In genomic region chr15:60804986-60805949, GRCh38 we compare ENCODE assay signal across 1 cellular context.
TF ChIP-seq lines count a peak whose summit lies in the region.

No MANE protein-coding gene starts in this region.

TF ChIP-seq in IMR-90, 13 proteins besides CTCF, POLR2A, EP300 and RAD21:
- TF ChIP-seq RFX5 (IDR thresholded peaks at IDR 0.05; ENCODE audit: low read depth, low read length): no peak
- TF ChIP-seq NFE2L2 (IDR thresholded peaks at IDR 0.05; ENCODE audit: low read depth, low read length): 0 out of 2 replicates have a peak, but pooled peaks have one; percentile 10
- TF ChIP-seq CEBPB (IDR thresholded peaks at IDR 0.05; ENCODE audit: low read depth, low read length): no peak
- TF ChIP-seq ELK1 (IDR thresholded peaks at IDR 0.05; ENCODE audit: borderline replicate concordance, low read depth, low read length): no peak
